ENCODE assay signal across 8 cellular contexts in genomic region chr2:138500592-138501426, GRCh38. TPM values are rescaled to one million over a fixed set of nuclear protein-coding genes. Genes with fewer than 3 reads are reported as not detected.
DNase-seq lines count a peak whose midpoint lies in the region; ATAC-seq and TF ChIP-seq lines count a peak whose summit lies in the region.

No MANE protein-coding gene starts in this region.

- peak overlapping the region; percentile 85 for H3K9ac ChIP-seq in SK-N-SH

- H3K4me1 Mint-ChIP-seq in osteocyte (ENCODE audit: unreplicated experiment): peaks cover 36% of the 10 kb centered on the region

- TF ChIP-seq RAD21 in SK-N-SH (IDR thresholded peaks at IDR 0.05; ENCODE audit: low read length): no peak

- CTCF ChIA-PET in SK-N-SH (lab: Yijun Ruan, JAX) (interaction anchor here (0.9 to 1.3 kb wide), 4 partner anchors 15 to 634 kb away, joined by 3 to 4 read pairs (median 3); no protein-coding TSS in a partner anchor), GM10248 (lab: Yijun Ruan, JAX) (interaction anchor here (0.6 to 1.7 kb wide), 8 partner anchors 9 to 218 kb away, joined by 3 to 9 read pairs (median 3); no protein-coding TSS in a partner anchor)

- TF ChIP-seq EP300 in SK-N-SH (IDR thresholded peaks at IDR 0.05; ENCODE audit: borderline replicate concordance in 1 of 2, low read depth in 1 of 2, low read length in 1 of 2): no peak

- no peaks in the 10 kb centered on the region for H3K27me3 ChIP-seq in SK-N-SH (ENCODE audit: insufficient read depth)

- H3K4me3 Mint-ChIP-seq in osteocyte (ENCODE audit: unreplicated experiment): peak overlapping the region; percentile 88

- 47% methylated on average over 19 of the region's 20 CpGs for WGBS in SK-N-SH (ENCODE audit: low lambda C conversion rate)

- ATAC-seq in GM18519 (IDR thresholded peaks at IDR 0.05; ENCODE audit: low FRiP score, unreplicated experiment) (peak; percentile 2), HG02610 (IDR thresholded peaks at IDR 0.05; ENCODE audit: unreplicated experiment) (peak; percentile 15), HG03521 (IDR thresholded peaks at IDR 0.05; ENCODE audit: unreplicated experiment) (no peak)

- peak overlapping the region; percentile 91 for H3K27ac Mint-ChIP-seq in osteocyte (ENCODE audit: unreplicated experiment)

- H2AFZ ChIP-seq in SK-N-SH (ENCODE audit: low read depth): peak overlapping the region; percentile 95

- H3K4me2 ChIP-seq in SK-N-SH: peak overlapping the region; percentile 99

- no peaks in the 10 kb centered on the region for H3K9me3 ChIP-seq in SK-N-SH

- peaks cover 5 to 10% of the 10 kb centered on the region in 2 experiments; a peak in 2 of 4 replicates for H3K4me1 ChIP-seq in SK-N-SH (ENCODE audit: control insufficient read depth in 1 of 2, insufficient read depth in 2 of 2, low read depth in 1 of 2, low read length in 1 of 2)

- H3K9me3 Mint-ChIP-seq in osteocyte (ENCODE audit: unreplicated experiment): no peaks in the 10 kb centered on the region

- H3F3A ChIP-seq in SK-N-SH (replicated peaks; ENCODE audit: insufficient read depth): no peaks in the 10 kb centered on the region

- TF ChIP-seq CTCF in SK-N-SH (IDR thresholded peaks at IDR 0.05) (no peak), fibroblast of mammary gland (conservative IDR thresholded peaks at IDR 0.05; ENCODE audit: control insufficient read depth, insufficient read depth, low read depth, low read length) (no peak), osteocyte (IDR thresholded peaks at IDR 0.05) (no peak), GM10248 (IDR thresholded peaks at IDR 0.05; ENCODE audit: control extremely low read depth, extremely low read depth, low read depth, missing control alignments) (no peak)

- H3K27me3 Mint-ChIP-seq in osteocyte (ENCODE audit: unreplicated experiment): no peaks in the 10 kb centered on the region

- POLR2A ChIA-PET in SK-N-SH (lab: Yijun Ruan, JAX) (interaction anchor here (0.6 to 1.0 kb wide), 2 partner anchors 383 to 536 kb away, joined by 3 to 5 read pairs; no protein-coding TSS in a partner anchor), GM10248 (lab: Yijun Ruan, JAX) (no interaction called here)

- H3K4me3 ChIP-seq in SK-N-SH (ENCODE audit: low read depth in 2 of 2, low read length in 1 of 2) (peak overlapping the region; percentile 86 to 89), fibroblast of mammary gland (ENCODE audit: control insufficient read depth, low read depth, low read length) (peak overlapping the region; percentile 76)

- peak overlapping the region; percentile 83 to 95 for H3K27ac ChIP-seq in SK-N-SH (ENCODE audit: low read depth in 2 of 2, low read length in 1 of 2)

- H3K79me2 ChIP-seq in SK-N-SH (ENCODE audit: insufficient read depth): peaks cover 37% of the 10 kb centered on the region

- H3K36me3 ChIP-seq in SK-N-SH (replicated peaks in 1 of 2; ENCODE audit: control insufficient read depth in 1 of 2, insufficient read depth in 2 of 2, low read length in 1 of 2): peaks cover 0 to 2% of the 10 kb centered on the region in 2 experiments

- H3K36me3 Mint-ChIP-seq in osteocyte (ENCODE audit: unreplicated experiment): peaks cover 2% of the 10 kb centered on the region

- H4K20me1 ChIP-seq in SK-N-SH (ENCODE audit: insufficient read depth): peaks cover 2% of the 10 kb centered on the region; the same call in 1 of the 2 replicates

- H3K9me2 ChIP-seq in SK-N-SH: no peaks in the 10 kb centered on the region

- DNase-seq in SK-N-SH (peak; percentile 36), fibroblast of mammary gland (ENCODE audit: low read depth) (no peak), osteocyte (ENCODE audit: extremely low spot score, unreplicated experiment) (no peak), CD1c-positive myeloid dendritic cell (ENCODE audit: extremely low spot score) (no peak), GM10248 (ENCODE audit: extremely low spot score) (no peak)

TF ChIP-seq in SK-N-SH, 30 proteins besides CTCF, POLR2A, EP300 and RAD21:
- TF ChIP-seq EZH2phosphoT487 (IDR thresholded peaks at IDR 0.05; ENCODE audit: borderline replicate concordance, low read depth) (no peak), JUND (IDR thresholded peaks at IDR 0.05) (no peak), YY1 (IDR thresholded peaks at IDR 0.05; ENCODE audit: low read depth) (no peak), NRF1 (IDR thresholded peaks at IDR 0.05; ENCODE audit: low read depth, low read length) (no peak), PBX3 (IDR thresholded peaks at IDR 0.05) (no peak), TEAD4 (IDR thresholded peaks at IDR 0.05; ENCODE audit: borderline replicate concordance, insufficient read depth) (no peak), RFX5 (IDR thresholded peaks at IDR 0.05; ENCODE audit: low read length) (no peak), MAX (IDR thresholded peaks at IDR 0.05; ENCODE audit: low read depth) (no peak), TAF1 (IDR thresholded peaks at IDR 0.05; ENCODE audit: borderline replicate concordance, low read depth, low read length) (no peak), MXI1 (IDR thresholded peaks at IDR 0.05; ENCODE audit: low read depth, low read length) (no peak), MEF2A (IDR thresholded peaks at IDR 0.05; ENCODE audit: borderline replicate concordance, low read depth) (no peak)
TF ChIP-seq in SK-N-SH: peak in this region for 0.

RNA-seq across cellular contexts. Expression of gene SPOPL, which starts 0.8 kb away (rescaled TPM):
- 4.5 and 5.6 TPM in 2 replicates for polyA plus RNA-seq in SK-N-SH (2012; rRNA removed)
- polyA plus RNA-seq in SK-N-SH (2012; cell fraction: cytosol; rRNA removed): 7.0 and 7.8 TPM in 2 replicates
- polyA plus RNA-seq in SK-N-SH (2012; cell fraction: nucleus; rRNA removed): 3.2 and 6.0 TPM in 2 replicates
- 13.3 and 14.6 TPM in 2 replicates for total RNA-seq in osteocyte
